8 cellular contexts compared by ENCODE assay signal in genomic region chr4:76214269-76214628, GRCh38. TPM values are rescaled to one million over a fixed set of nuclear protein-coding genes. Genes with fewer than 3 reads are reported as not detected.
DNase-seq lines count a peak whose midpoint lies in the region; ATAC-seq, FAIRE-seq and TF ChIP-seq lines count a peak whose summit lies in the region.

No MANE protein-coding gene starts in this region.

- POLR2A ChIA-PET in HepG2 (lab: Yijun Ruan, JAX): no interaction called here

- H3K36me3 Mint-ChIP-seq in activated naive CD8-positive, alpha-beta T cell treated with anti-CD3 and anti-CD28 coated beads, Interleukin-2, amount 50 U/mL, for 24 hours (ENCODE audit: low read depth): no peaks in the 10 kb centered on the region

- H2AFZ ChIP-seq in HepG2 (ENCODE audit: low read length): peak overlapping the region; percentile 79

- peaks cover 36% of the 10 kb centered on the region for H3K79me2 ChIP-seq in HepG2 (ENCODE audit: insufficient read depth, low read length)

- no TSS peak for BruUV-seq in HepG2 (replicated peaks; lab: Mats Ljungman, UMichigan)

- H4K20me1 ChIP-seq in HepG2 (ENCODE audit: insufficient read depth, low read length): no peaks in the 10 kb centered on the region

- intact Hi-C loops in HepG2 (cut with micrococcal nuclease; ENCODE audit: unreplicated experiment): no loop called here

- H3K27me3 ChIP-seq in HepG2 (ENCODE audit: control insufficient read depth in 1 of 2, insufficient read depth in 2 of 2, low read length in 2 of 2) (no peaks in the 10 kb centered on the region; a peak in 1 of 5 replicates), tibial nerve (no peaks in the 10 kb centered on the region)

- H3K4me3 Mint-ChIP-seq in activated naive CD8-positive, alpha-beta T cell treated with anti-CD3 and anti-CD28 coated beads, Interleukin-2, amount 50 U/mL, for 24 hours: peak overlapping the region; percentile 84

- in situ Hi-C loops in HepG2 (cut with HindIII; ENCODE audit: extremely low pct_ligation_motif_present, low pct_unique_long_range_greater_than_20kb): no loop called here

- TF ChIP-seq RAD21 in HepG2 (CRISPR knock-in tag; IDR thresholded peaks at IDR 0.05): no peak

- no peaks in the 10 kb centered on the region for H3K27me3 Mint-ChIP-seq in activated naive CD8-positive, alpha-beta T cell treated with anti-CD3 and anti-CD28 coated beads, Interleukin-2, amount 50 U/mL, for 24 hours

- ATAC-seq in HG02642 (IDR thresholded peaks at IDR 0.05; ENCODE audit: poor library complexity, unreplicated experiment) (peak; percentile 9), HepG2 (no peak), HG03457 (IDR thresholded peaks at IDR 0.05; ENCODE audit: unreplicated experiment) (no peak)
- no peak for ATAC-seq in activated naive CD8-positive, alpha-beta T cell treated with anti-CD3 and anti-CD28 coated beads, Interleukin-2, amount 50 U/mL, for 24 hours

- TF ChIP-seq EP300 in HepG2 (IDR thresholded peaks at IDR 0.05; ENCODE audit: low read depth in 2 of 2, low read length in 2 of 2) (no peak), HepG2 (CRISPR knock-in tag; IDR thresholded peaks at IDR 0.05; ENCODE audit: borderline replicate concordance) (no peak), tibial nerve (IDR thresholded peaks at IDR 0.05) (no peak)

- TF ChIP-seq POLR2A in HepG2 (IDR thresholded peaks at IDR 0.05; ENCODE audit: insufficient read depth in 1 of 2, low read depth in 2 of 2, low read length in 2 of 2) (no peak), tibial nerve (IDR thresholded peaks at IDR 0.05) (no peak)

- no peaks in the 10 kb centered on the region for H3K9me3 Mint-ChIP-seq in activated naive CD8-positive, alpha-beta T cell treated with anti-CD3 and anti-CD28 coated beads, Interleukin-2, amount 50 U/mL, for 24 hours

- H3K4me1 Mint-ChIP-seq in activated naive CD8-positive, alpha-beta T cell treated with anti-CD3 and anti-CD28 coated beads, Interleukin-2, amount 50 U/mL, for 24 hours: peaks cover 27% of the 10 kb centered on the region

- H3K9me3 ChIP-seq in HepG2 (ENCODE audit: low read length) (no peaks in the 10 kb centered on the region), tibial nerve (no peaks in the 10 kb centered on the region)

- H3K36me3 ChIP-seq in HepG2 (replicated peaks in 1 of 2; ENCODE audit: control insufficient read depth in 1 of 2, insufficient read depth in 2 of 2, low read length in 2 of 2): no peaks in the 10 kb centered on the region
- H3K36me3 ChIP-seq in tibial nerve: no peaks in the 10 kb centered on the region

- 11% methylated on average over 5 of the region's 5 CpGs for WGBS in HepG2 (ENCODE audit: low lambda C conversion rate)
- WGBS in tibial nerve, 2 donors: 26 to 31% methylated on average over 5 of the region's 5 CpGs

- H3K27ac ChIP-seq in HepG2 (ENCODE audit: extremely low read length, insufficient read depth, low read length): peak overlapping the region; percentile 86
- peak overlapping the region; percentile 89 to 99 (median 96) for H3K27ac ChIP-seq in tibial nerve

- no peak for FAIRE-seq in HepG2 (lab: Jason Lieb, UNC)

- peak overlapping the region; percentile 91 for H3K9ac ChIP-seq in HepG2 (ENCODE audit: insufficient read depth, low read depth, low read length)

- H3K4me1 ChIP-seq in HepG2 (ENCODE audit: insufficient read depth, low read length) (peaks cover 70% of the 10 kb centered on the region), tibial nerve (peaks cover 0 to 54% (median 48%) of the 10 kb centered on the region in 4 donors)

- TF ChIP-seq CTCF in HepG2 (CRISPR knock-in tag; IDR thresholded peaks at IDR 0.05) (no peak), tibial nerve (IDR thresholded peaks at IDR 0.05) (no peak)

- peak overlapping the region; percentile 68; the same call in 1 of the 2 replicates for H3K4me3 ChIP-seq in GM08714 (ENCODE audit: low read length)
- H3K4me3 ChIP-seq in HepG2 (replicated peaks in 1 of 3; ENCODE audit: insufficient read depth in 1 of 3, low read depth in 2 of 3, low read length in 3 of 3): peak overlapping the region; percentile 72 to 86 (median 76)
- H3K4me3 ChIP-seq in tibial nerve: peak overlapping the region; percentile 62 to 84 (median 69)

- CTCF ChIA-PET in HepG2 (lab: Yijun Ruan, JAX; ENCODE audit: low intra/inter-chr PET ratio, low total read pairs): no interaction called here

- peak overlapping the region; percentile 99 for H3K4me2 ChIP-seq in HepG2 (ENCODE audit: low read depth, low read length)

- no peak for DNase-seq in activated naive CD8-positive, alpha-beta T cell treated with anti-CD3 and anti-CD28 coated beads, Interleukin-2, amount 50 U/mL, for 24 hours
- DNase-seq in HepG2 (ENCODE audit: low spot score) (no peak), tibial nerve (ENCODE audit: low spot score in 2 of 2) (no peak), occipital lobe (lab: John Stamatoyannopoulos, UW) (no peak)
- DNase-seq in activated CD4-positive, alpha-beta T cell treated with anti-CD3 and anti-CD28 coated beads, Interleukin-2, amount 50 U/mL, for 1 hour: no peak

- H3K27ac Mint-ChIP-seq in activated naive CD8-positive, alpha-beta T cell treated with anti-CD3 and anti-CD28 coated beads, Interleukin-2, amount 50 U/mL, for 24 hours: peak overlapping the region; percentile 80

TF ChIP-seq in HepG2, 621 proteins besides CTCF, POLR2A, EP300 and RAD21 (continues in another document):
- TF ChIP-seq JDP2 (CRISPR knock-in tag; IDR thresholded peaks at IDR 0.05; ENCODE audit: borderline replicate concordance): no peak
- no peak for TF ChIP-seq CREM (IDR thresholded peaks at IDR 0.05)
- no peak for TF ChIP-seq CREM (CRISPR knock-in tag; IDR thresholded peaks at IDR 0.05)
- no peak for TF ChIP-seq DMAP1 (CRISPR knock-in tag; IDR thresholded peaks at IDR 0.05)

RNA-seq across cellular contexts. Expression of gene SCARB2, which starts 0.6 kb away (rescaled TPM):
- 23.5 and 43.4 TPM in 2 replicates for total RNA-seq in HepG2 (2016; rRNA removed; fragmentation: Illumina TruSeq; extraction: Trizol)
- 3.4 and 5.0 TPM in 2 replicates for total RNA-seq in HepG2 (2016; cell fraction: cytosol; rRNA removed; fragmentation: Illumina TruSeq; extraction: Trizol; ENCODE audit: low read depth)
- 27.0 and 44.9 TPM in 2 replicates for total RNA-seq in HepG2 (2016; cell fraction: insoluble cytoplasmic fraction; rRNA removed; fragmentation: Illumina TruSeq; extraction: Trizol)
- total RNA-seq in HepG2 (2016; cell fraction: membrane; rRNA removed; fragmentation: Illumina TruSeq; extraction: Trizol): 11.4 and 14.4 TPM in 2 replicates
- total RNA-seq in HepG2 (2016; cell fraction: nucleus; rRNA removed; fragmentation: Illumina TruSeq; extraction: Trizol): 46.8 and 54.9 TPM in 2 replicates
- polyA plus RNA-seq in HepG2 (2011; rRNA removed): 40.6 and 45.9 TPM in 2 replicates
- polyA plus RNA-seq in HepG2 (2011; cell fraction: cytosol; rRNA removed): 21.7 and 39.6 TPM in 2 replicates
- 16.5 and 20.8 TPM in 2 replicates for polyA plus RNA-seq in HepG2 (2011; cell fraction: nucleus; rRNA removed)
- polyA plus RNA-seq in HepG2 (2012): 49.6 and 72.8 TPM in 2 replicates
- polyA plus RNA-seq in HepG2 (2016; cell fraction: cytosol; fragmentation: Illumina TruSeq; extraction: Trizol; ENCODE audit: low read depth): 2.5 and 3.1 TPM in 2 replicates
- polyA plus RNA-seq in HepG2 (2016; cell fraction: insoluble cytoplasmic fraction; fragmentation: Illumina TruSeq; extraction: Trizol; ENCODE audit: low read depth): 20.1 and 21.1 TPM in 2 replicates
- polyA plus RNA-seq in HepG2 (2016; cell fraction: membrane; fragmentation: Illumina TruSeq; extraction: Trizol; ENCODE audit: low read depth): 6.3 and 6.6 TPM in 2 replicates
- 41.0 and 42.6 TPM in 2 replicates for polyA plus RNA-seq in HepG2 (2016; cell fraction: nucleus; fragmentation: Illumina TruSeq; extraction: Trizol; ENCODE audit: insufficient read depth, low read depth)
- 35.5 and 55.9 TPM in 2 replicates for polyA minus RNA-seq in HepG2 (2011; rRNA and poly(A)+ RNA removed; ENCODE audit: low replicate concordance)
- polyA minus RNA-seq in HepG2 (2011; cell fraction: cytosol; rRNA and poly(A)+ RNA removed): 46.9 and 76.7 TPM in 2 replicates
- 69.5 and 87.4 TPM in 2 replicates for polyA minus RNA-seq in HepG2 (2011; cell fraction: nucleus; rRNA and poly(A)+ RNA removed)
- 100 to 1,000 TPM; 126 to 219 (median 143) TPM for total RNA-seq in tibial nerve
- total RNA-seq in occipital lobe: 223 TPM

RNA-seq across cellular contexts. Expression of gene FAM47E, which starts 37.3 kb away (rescaled TPM):
- total RNA-seq in HepG2 (2016; rRNA removed; fragmentation: Illumina TruSeq; extraction: Trizol) (0.29 and 0.33 TPM in 2 replicates), tibial nerve (1 to 10 TPM in 3 of 4 donors, under 1 TPM in 1; 0.30 to 4.6 (median 1.5) TPM), occipital lobe (3.9 TPM)
- total RNA-seq in HepG2 (2016; cell fraction: cytosol; rRNA removed; fragmentation: Illumina TruSeq; extraction: Trizol; ENCODE audit: low read depth): 0.30 TPM in 1 of 2 replicates, not detected in the other
- 0.37 and 0.65 TPM in 2 replicates for total RNA-seq in HepG2 (2016; cell fraction: insoluble cytoplasmic fraction; rRNA removed; fragmentation: Illumina TruSeq; extraction: Trizol)
- total RNA-seq in HepG2 (2016; cell fraction: membrane; rRNA removed; fragmentation: Illumina TruSeq; extraction: Trizol): 0.25 and 0.41 TPM in 2 replicates
- total RNA-seq in HepG2 (2016; cell fraction: nucleus; rRNA removed; fragmentation: Illumina TruSeq; extraction: Trizol): 0.31 and 0.50 TPM in 2 replicates
- 0.60 and 0.66 TPM in 2 replicates for polyA plus RNA-seq in HepG2 (2011; rRNA removed)
- polyA plus RNA-seq in HepG2 (2011; cell fraction: cytosol; rRNA removed): 0.24 and 0.50 TPM in 2 replicates
- 0.06 and 1.5 TPM in 2 replicates for polyA plus RNA-seq in HepG2 (2011; cell fraction: nucleus; rRNA removed)
- 1.2 and 1.8 TPM in 2 replicates for polyA plus RNA-seq in HepG2 (2012)
- polyA plus RNA-seq in HepG2 (2016; cell fraction: cytosol; fragmentation: Illumina TruSeq; extraction: Trizol; ENCODE audit: low read depth): 0.27 and 0.29 TPM in 2 replicates
- 0.29 and 0.50 TPM in 2 replicates for polyA plus RNA-seq in HepG2 (2016; cell fraction: insoluble cytoplasmic fraction; fragmentation: Illumina TruSeq; extraction: Trizol; ENCODE audit: low read depth)
- polyA plus RNA-seq in HepG2 (2016; cell fraction: membrane; fragmentation: Illumina TruSeq; extraction: Trizol; ENCODE audit: low read depth): not detected in 2 replicates
- 0.44 TPM in 1 of 2 replicates, not detected in the other for polyA plus RNA-seq in HepG2 (2016; cell fraction: nucleus; fragmentation: Illumina TruSeq; extraction: Trizol; ENCODE audit: insufficient read depth, low read depth)
- 0.02 TPM in 1 of 2 replicates, not detected in the other for polyA minus RNA-seq in HepG2 (2011; rRNA and poly(A)+ RNA removed; ENCODE audit: low replicate concordance)
- 0.69 TPM in 1 of 2 replicates, not detected in the other for polyA minus RNA-seq in HepG2 (2011; cell fraction: cytosol; rRNA and poly(A)+ RNA removed)
- 1.5 and 1.9 TPM in 2 replicates for polyA minus RNA-seq in HepG2 (2011; cell fraction: nucleus; rRNA and poly(A)+ RNA removed)
